1 cellular context compared by ENCODE assay signal in genomic region chr14:25034803-25035681, GRCh38.
A peak's percentile ranks its signal among the peaks of the same experiment; 100 is the strongest.
TF ChIP-seq lines count a peak whose summit lies in the region.

No MANE protein-coding gene starts in this region.

TF ChIP-seq in HepG2, 621 proteins besides CTCF, POLR2A, EP300 and RAD21 (continued from another document and continues in another):
- TF ChIP-seq TP53 (CRISPR knock-in tag; conservative IDR thresholded peaks at IDR 0.05) (no peak), ZNF740 (CRISPR knock-in tag; IDR thresholded peaks at IDR 0.05) (no peak), TAF1 (CRISPR knock-in tag; IDR thresholded peaks at IDR 0.05) (no peak; the same call in 1 of the 2 replicates), ZNF572 (CRISPR knock-in tag; IDR thresholded peaks at IDR 0.05) (no peak), POLR2G (IDR thresholded peaks at IDR 0.05; ENCODE audit: low read depth, low read length) (no peak), TFE3 (CRISPR knock-in tag; IDR thresholded peaks at IDR 0.05) (peak; percentile 79), SATB2 (CRISPR knock-in tag; IDR thresholded peaks at IDR 0.05) (no peak), GFI1 (CRISPR knock-in tag; IDR thresholded peaks at IDR 0.05; ENCODE audit: borderline replicate concordance) (peak; percentile 76; the same call in 1 of the 2 replicates), MAF1 (CRISPR knock-in tag; IDR thresholded peaks at IDR 0.05; ENCODE audit: borderline replicate concordance) (no peak), ZNF362 (CRISPR knock-in tag; IDR thresholded peaks at IDR 0.05; ENCODE audit: borderline replicate concordance) (peak; percentile 97), RARG (CRISPR knock-in tag; IDR thresholded peaks at IDR 0.05; ENCODE audit: low read depth) (no peak), ZNF644 (CRISPR knock-in tag; IDR thresholded peaks at IDR 0.05; ENCODE audit: low read depth) (peak; percentile 82; the same call in 1 of the 2 replicates), ZNF646 (CRISPR knock-in tag; IDR thresholded peaks at IDR 0.05) (no peak), XRCC5 (optimal IDR thresholded peaks at IDR 0.05; ENCODE audit: low read length) (no peak), MYC (CRISPR knock-in tag; IDR thresholded peaks at IDR 0.05; ENCODE audit: borderline replicate concordance) (no peak), CBX5 (CRISPR knock-in tag; IDR thresholded peaks at IDR 0.05; ENCODE audit: borderline replicate concordance) (no peak), KDM2A (CRISPR knock-in tag; IDR thresholded peaks at IDR 0.05; ENCODE audit: borderline replicate concordance, low read depth) (no peak), THAP11 (CRISPR knock-in tag; IDR thresholded peaks at IDR 0.05) (peak; percentile 58; the same call in 1 of the 2 replicates), ZNF496 (CRISPR knock-in tag; IDR thresholded peaks at IDR 0.05; ENCODE audit: insufficient replicate concordance) (no peak), ZGPAT (CRISPR knock-in tag; IDR thresholded peaks at IDR 0.05) (peak; percentile 83), POGZ (CRISPR knock-in tag; IDR thresholded peaks at IDR 0.05) (peak; percentile 98), TOPORS (CRISPR knock-in tag; IDR thresholded peaks at IDR 0.05) (no peak), RBM39 (IDR thresholded peaks at IDR 0.05; ENCODE audit: low read depth, low read length, poor library complexity, severe bottlenecking) (no peak), MATR3 (CRISPR knock-in tag; IDR thresholded peaks at IDR 0.05) (no peak), ZNF510 (CRISPR knock-in tag; IDR thresholded peaks at IDR 0.05; ENCODE audit: low read depth) (peak; percentile 75; the same call in 1 of the 2 replicates), GMEB2 (CRISPR knock-in tag; IDR thresholded peaks at IDR 0.05; ENCODE audit: low read depth) (no peak), ARID3A (IDR thresholded peaks at IDR 0.05; ENCODE audit: low read depth, low read length) (peak; percentile 80; the same call in 1 of the 2 replicates), DRAP1 (CRISPR knock-in tag; IDR thresholded peaks at IDR 0.05) (peak; percentile 35; the same call in 1 of the 2 replicates), ERF (CRISPR knock-in tag; IDR thresholded peaks at IDR 0.05) (peak; percentile 93), ZNF7 (CRISPR knock-in tag; IDR thresholded peaks at IDR 0.05) (no peak), UBTF (CRISPR knock-in tag; IDR thresholded peaks at IDR 0.05) (no peak), ZNF530 (CRISPR knock-in tag; IDR thresholded peaks at IDR 0.05; ENCODE audit: low read depth) (no peak), NCOA2 (CRISPR knock-in tag; IDR thresholded peaks at IDR 0.05) (peak; percentile 86), MED8 (CRISPR knock-in tag; IDR thresholded peaks at IDR 0.05; ENCODE audit: insufficient replicate concordance) (peak; percentile 64), ZNF205 (CRISPR knock-in tag; IDR thresholded peaks at IDR 0.05) (peak; percentile 64; the same call in 1 of the 2 replicates), ZNF816 (CRISPR knock-in tag; IDR thresholded peaks at IDR 0.05; ENCODE audit: borderline replicate concordance) (no peak), TFDP1 (CRISPR knock-in tag; IDR thresholded peaks at IDR 0.05; ENCODE audit: borderline replicate concordance) (no peak; the same call in 1 of the 2 replicates), ATRX (CRISPR knock-in tag; IDR thresholded peaks at IDR 0.05; ENCODE audit: borderline replicate concordance) (no peak), ZNF790 (CRISPR knock-in tag; IDR thresholded peaks at IDR 0.05; ENCODE audit: borderline replicate concordance) (no peak), TARDBP (CRISPR knock-in tag; IDR thresholded peaks at IDR 0.05) (peak; percentile 69; the same call in 1 of the 2 replicates), ZFP36 (IDR thresholded peaks at IDR 0.05; ENCODE audit: borderline replicate concordance, low read depth, low read length, partially characterized antibody) (no peak), RFXAP (CRISPR knock-in tag; IDR thresholded peaks at IDR 0.05; ENCODE audit: borderline replicate concordance) (no peak), ZNF326 (CRISPR knock-in tag; IDR thresholded peaks at IDR 0.05; ENCODE audit: borderline replicate concordance) (no peak), PAF1 (CRISPR knock-in tag; IDR thresholded peaks at IDR 0.05) (no peak), KDM5B (CRISPR knock-in tag; IDR thresholded peaks at IDR 0.05; ENCODE audit: borderline replicate concordance) (no peak)
